In the genomic region with DNA sequence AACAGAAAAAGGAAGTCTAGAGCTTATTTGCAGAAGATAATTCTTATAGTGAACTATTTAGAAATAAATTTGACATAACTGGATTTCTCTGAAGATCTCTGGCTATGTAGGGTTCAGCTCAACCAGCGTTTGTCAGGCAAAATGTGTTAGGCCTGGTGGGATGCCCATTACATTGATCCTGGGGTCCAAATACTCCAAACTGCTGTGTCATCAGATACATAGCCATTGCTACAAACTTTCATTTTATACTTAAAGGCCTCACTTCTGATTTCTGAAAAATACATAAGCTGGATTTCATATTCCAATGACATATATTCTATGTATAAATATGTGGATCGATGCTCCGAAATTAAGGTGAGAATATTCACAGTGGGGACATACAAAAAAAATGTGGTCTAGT, we compare ENCODE assay signal across 32 cellular contexts.
DNase-seq lines count a peak whose midpoint lies in the region; ATAC-seq, FAIRE-seq and TF ChIP-seq lines count a peak whose summit lies in the region.
"Had no signal": no experiment of that assay in that cellular context is flagged by ENCODE, and none has a peak within 500 bp of the region (broad histone marks: within the 10 kb centered on the region; RNA-seq: fewer than 3 reads in every experiment).

No MANE protein-coding gene starts in this region.

- H3K4me3 ChIP-seq in HepG2 (replicated peaks in 1 of 3; ENCODE audit: insufficient read depth in 1 of 3, low read depth in 2 of 3, low read length in 3 of 3) (no peak overlapping the region), right lobe of liver (no peak overlapping the region), A549 (no peak overlapping the region), IMR-90 (ENCODE audit: insufficient read depth, low read depth, low read length) (no peak overlapping the region), H7 (ENCODE audit: insufficient read depth, low read depth, low read length) (no peak overlapping the region), MG63 (no peak overlapping the region)
- H3K4me3 ChIP-seq: BLaER1; BLaER1 treated with 17β-estradiol and CSF1 and Interleukin-3, amounts not matched to agents 10 nM and 100 nM had no signal

- H3K4me2 ChIP-seq in HepG2 (ENCODE audit: low read depth, low read length) (no peak overlapping the region), A549 (no peak overlapping the region), IMR-90 (ENCODE audit: low read depth, low read length) (no peak overlapping the region)
- H3K4me2 ChIP-seq: BLaER1; BLaER1 treated with 17β-estradiol and CSF1 and Interleukin-3, amounts not matched to agents 10 nM and 100 nM had no signal

- no peak overlapping the region for H3K14ac ChIP-seq in IMR-90 (replicated peaks; ENCODE audit: low read depth, low read length)

- H2BK15ac ChIP-seq in IMR-90 (ENCODE audit: low read depth, low read length), result no peak overlapping the region

- H2AK5ac ChIP-seq in IMR-90 (ENCODE audit: low read depth, low read length), result no peak overlapping the region

- no peak overlapping the region for H3K23ac ChIP-seq in IMR-90 (ENCODE audit: low read depth, low read length)

- POLR2A ChIA-PET in HepG2 (lab: Yijun Ruan, JAX) (no interaction called here), A549 (lab: Yijun Ruan, JAX) (interaction anchor here (0.6 kb wide), 1 partner anchor 1688 kb away, joined by 3 read pairs; no protein-coding TSS in a partner anchor), IMR-90 (lab: Charles Lee; ENCODE audit: unreplicated experiment) (interaction anchor here (0.6 kb wide), 1 partner anchor 31 kb away, joined by 5 read pairs; no protein-coding TSS in a partner anchor)

- H3K9ac ChIP-seq in HepG2 (ENCODE audit: insufficient read depth, low read depth, low read length) (no peak overlapping the region), IMR-90 (ENCODE audit: low read depth, low read length) (no peak overlapping the region)
- H3K9ac ChIP-seq: BLaER1; BLaER1 treated with 17β-estradiol and CSF1 and Interleukin-3, amounts not matched to agents 10 nM and 100 nM had no signal

- H2AFZ ChIP-seq in HepG2 (ENCODE audit: low read length), result no peak overlapping the region
- H2AFZ ChIP-seq in IMR-90 (replicated peaks; ENCODE audit: low read length, poor library complexity), result no peak overlapping the region

- no peak overlapping the region for H2BK120ac ChIP-seq in IMR-90 (ENCODE audit: low read depth, low read length)

- H2BK5ac ChIP-seq in IMR-90 (ENCODE audit: low read depth, low read length, poor library complexity, severe bottlenecking), result no peak overlapping the region

- dilution Hi-C loops in IMR-90 (cut with HindIII; ENCODE audit: low sequenced_read_pairs, unreplicated experiment), result no loop called here

- H4K91ac ChIP-seq in IMR-90 (ENCODE audit: insufficient read depth, low read depth, low read length), result no peak overlapping the region

- H3K4ac ChIP-seq in IMR-90 (ENCODE audit: low read depth, low read length), result no peak overlapping the region

- FAIRE-seq in HepG2 (lab: Jason Lieb, UNC) (no peak), A549 (lab: Jason Lieb, UNC) (no peak)
- FAIRE-seq: A204.1, D721Med had no signal

- H3K79me1 ChIP-seq in IMR-90 (ENCODE audit: low read depth in 1 of 2, low read length in 2 of 2), result no peaks in the 10 kb centered on the region

- no peak for DNase-seq in HepG2 (ENCODE audit: low spot score)
- no peak for DNase-seq in right lobe of liver
- no peak for DNase-seq in A549 (ENCODE audit: low read depth in 1 of 2, low spot score in 1 of 2)
- DNase-seq in IMR-90, result no peak
- no peak for DNase-seq in H7
- DNase-seq in MG63, result no peak
- DNase-seq: 8988T; ACHN; AML-193; BE2C; C1 segment of cervical spinal cord; Caco-2; Calu3; CD4-positive, alpha-beta memory T cell; CD4-positive, alpha-beta T cell; CD4-positive, CD25-positive, alpha-beta regulatory T cell; CD8-positive, alpha-beta memory T cell; CD8-positive, alpha-beta T cell; COR-L47; DMS 273 treated with DMSO at 0.1 percent for 48 hours; DMS153; DMS53; DMS79; DMS79 treated with DMSO at 0.1 percent for 48 hours; DND-41; EL had no signal

- TF ChIP-seq POLR2A in HepG2 (IDR thresholded peaks at IDR 0.05; ENCODE audit: insufficient read depth in 1 of 2, low read depth in 2 of 2, low read length in 2 of 2) (no peak), right lobe of liver (IDR thresholded peaks at IDR 0.05) (no peak), A549 (IDR thresholded peaks at IDR 0.05; ENCODE audit: low read length) (no peak), IMR-90 (IDR thresholded peaks at IDR 0.05; ENCODE audit: low read depth, low read length) (no peak)

- TF ChIP-seq EP300 in HepG2 (IDR thresholded peaks at IDR 0.05; ENCODE audit: low read depth in 2 of 2, low read length in 2 of 2), result no peak
- no peak for TF ChIP-seq EP300 in HepG2 (CRISPR knock-in tag; IDR thresholded peaks at IDR 0.05; ENCODE audit: borderline replicate concordance)
- TF ChIP-seq EP300 in A549 (IDR thresholded peaks at IDR 0.05), result no peak

- CTCF ChIA-PET in HepG2 (lab: Yijun Ruan, JAX; ENCODE audit: low intra/inter-chr PET ratio, low total read pairs) (no interaction called here), A549 (lab: Yijun Ruan, JAX) (no interaction called here), IMR-90 (lab: Yijun Ruan, JAX) (interaction anchor here (0.7 kb wide), 1 partner anchor 13 kb away, joined by 4 read pairs; no protein-coding TSS in a partner anchor)

- no peak overlapping the region for H4K8ac ChIP-seq in IMR-90 (ENCODE audit: low read depth in 2 of 2, low read length in 2 of 2)

- WGBS in HepG2 (ENCODE audit: low lambda C conversion rate), result 2% methylated on average over 2 of the region's 3 CpGs
- WGBS in right lobe of liver (ENCODE audit: insufficient coverage, low coverage, low lambda C conversion rate, missing lambda C conversion rate), result 57% methylated on average over 3 of the region's 3 CpGs
- 1% methylated on average over 3 of the region's 3 CpGs for WGBS in A549 (ENCODE audit: missing lambda C conversion rate)
- no CpG with 5 or more reads among the region's 3 CpGs for WGBS in IMR-90 (ENCODE audit: extremely low coverage in 2 of 2, insufficient read length in 1 of 2), 2 experiments

- no peaks in the 10 kb centered on the region for H4K20me1 ChIP-seq in HepG2 (ENCODE audit: insufficient read depth, low read length)
- no peaks in the 10 kb centered on the region for H4K20me1 ChIP-seq in IMR-90 (ENCODE audit: insufficient read depth, low read length)
- H4K20me1 ChIP-seq: BLaER1; BLaER1 treated with 17β-estradiol and CSF1 and Interleukin-3, amounts not matched to agents 10 nM and 100 nM had no signal

- ATAC-seq in HepG2 (no peak), right lobe of liver (no peak), A549 (no peak), IMR-90 (ENCODE audit: low read depth) (no peak)
- ATAC-seq: CD8-positive, alpha-beta T cell had no signal

- no peak overlapping the region for H2BK20ac ChIP-seq in IMR-90 (ENCODE audit: low read depth, low read length)

- H3K36me3 ChIP-seq in HepG2 (replicated peaks in 1 of 2; ENCODE audit: control insufficient read depth in 1 of 2, insufficient read depth in 2 of 2, low read length in 2 of 2) (no peaks in the 10 kb centered on the region), right lobe of liver (no peaks in the 10 kb centered on the region), IMR-90 (ENCODE audit: control insufficient read depth, insufficient read depth, low read length) (no peaks in the 10 kb centered on the region), H7 (replicated peaks; ENCODE audit: control insufficient read depth, insufficient read depth, low read length) (no peaks in the 10 kb centered on the region), MG63 (no peaks in the 10 kb centered on the region)
- H3K36me3 ChIP-seq: BE2C; BLaER1; BLaER1 treated with 17β-estradiol and CSF1 and Interleukin-3, amounts not matched to agents 10 nM and 100 nM had no signal

- H3K9me1 ChIP-seq in IMR-90 (ENCODE audit: insufficient read depth, low read length), result no peaks in the 10 kb centered on the region

- in situ Hi-C loops in HepG2 (cut with HindIII; ENCODE audit: extremely low pct_ligation_motif_present, low pct_unique_long_range_greater_than_20kb) (no loop called here), IMR-90 (cut with MboI; ENCODE audit: low sequenced_read_pairs) (no loop called here)

- H3K27ac ChIP-seq in HepG2 (ENCODE audit: extremely low read length, insufficient read depth, low read length) (no peak overlapping the region), right lobe of liver (no peak overlapping the region), A549 (no peak overlapping the region), IMR-90 (ENCODE audit: insufficient read depth, low read length) (no peak overlapping the region)
- H3K27ac ChIP-seq: 22Rv1; BLaER1; BLaER1 treated with 17β-estradiol and CSF1 and Interleukin-3, amounts not matched to agents 10 nM and 100 nM; C4-2B had no signal

- TF ChIP-seq CTCF in HepG2 (CRISPR knock-in tag; IDR thresholded peaks at IDR 0.05) (no peak), right lobe of liver (IDR thresholded peaks at IDR 0.05) (no peak), A549 (IDR thresholded peaks at IDR 0.05) (no peak), IMR-90 (conservative IDR thresholded peaks at IDR 0.05; ENCODE audit: low read depth, low read length) (no peak)

- H3K18ac ChIP-seq in IMR-90 (ENCODE audit: low read depth, low read length), result no peak overlapping the region

- no peaks in the 10 kb centered on the region for H3K4me1 ChIP-seq in HepG2 (ENCODE audit: insufficient read depth, low read length)
- no peaks in the 10 kb centered on the region for H3K4me1 ChIP-seq in right lobe of liver
- H3K4me1 ChIP-seq in A549, result no peaks in the 10 kb centered on the region
- no peaks in the 10 kb centered on the region for H3K4me1 ChIP-seq in IMR-90 (ENCODE audit: control insufficient read depth, insufficient read depth, low read length)
- H3K4me1 ChIP-seq: BLaER1; BLaER1 treated with 17β-estradiol and CSF1 and Interleukin-3, amounts not matched to agents 10 nM and 100 nM; Caco-2 had no signal

- H3K56ac ChIP-seq in IMR-90 (ENCODE audit: extremely low read depth, insufficient read depth, low read length), result no peak overlapping the region

- H3K9me3 ChIP-seq in HepG2 (ENCODE audit: low read length) (no peaks in the 10 kb centered on the region), right lobe of liver (no peaks in the 10 kb centered on the region), A549 (no peaks in the 10 kb centered on the region), IMR-90 (ENCODE audit: control insufficient read depth, insufficient read depth, low read length) (no peaks in the 10 kb centered on the region), MG63 (no peaks in the 10 kb centered on the region)
- H3K9me3 ChIP-seq: BE2C; BLaER1; BLaER1 treated with 17β-estradiol and CSF1 and Interleukin-3, amounts not matched to agents 10 nM and 100 nM; Caco-2 had no signal

- no peak for TF ChIP-seq RAD21 in HepG2 (CRISPR knock-in tag; IDR thresholded peaks at IDR 0.05)
- no peak for TF ChIP-seq RAD21 in A549 (conservative IDR thresholded peaks at IDR 0.05 in 1 of 2, IDR thresholded peaks at IDR 0.05 in 1 of 2)
- no peak for TF ChIP-seq RAD21 in IMR-90 (IDR thresholded peaks at IDR 0.05; ENCODE audit: low read length)

- H2AK9ac ChIP-seq in IMR-90 (replicated peaks; ENCODE audit: low read depth, low read length, poor library complexity), result no peak overlapping the region

- intact Hi-C loops in HepG2 (cut with micrococcal nuclease; ENCODE audit: unreplicated experiment) (no loop called here), right lobe of liver (cut with DNase I) (no loop called here), IMR-90 (cut with micrococcal nuclease) (no loop called here)

- no peaks in the 10 kb centered on the region for H3K27me3 ChIP-seq in HepG2 (ENCODE audit: control insufficient read depth in 1 of 2, insufficient read depth in 2 of 2, low read length in 2 of 2)
- H3K27me3 ChIP-seq in right lobe of liver, result no peaks in the 10 kb centered on the region
- H3K27me3 ChIP-seq in IMR-90 (ENCODE audit: control insufficient read depth, insufficient read depth, low read length), result no peaks in the 10 kb centered on the region
- no peaks in the 10 kb centered on the region for H3K27me3 ChIP-seq in H7 (ENCODE audit: control insufficient read depth, insufficient read depth, low read length)
- H3K27me3 ChIP-seq in MG63, result no peaks in the 10 kb centered on the region; the same call in 1 of the 2 replicates
- H3K27me3 ChIP-seq: BE2C; BLaER1; BLaER1 treated with 17β-estradiol and CSF1 and Interleukin-3, amounts not matched to agents 10 nM and 100 nM had no signal

- no peaks in the 10 kb centered on the region for H3K79me2 ChIP-seq in HepG2 (ENCODE audit: insufficient read depth, low read length)

- no TSS peak for BruUV-seq in HepG2 (replicated peaks; lab: Mats Ljungman, UMichigan)
- no TSS peak for BruUV-seq in IMR-90 (replicated peaks; lab: Mats Ljungman, UMichigan)

- H4K5ac ChIP-seq in IMR-90 (ENCODE audit: low read depth, low read length), result no peak overlapping the region
